ENCODE assay signal across 8 cellular contexts in the genomic region with DNA sequence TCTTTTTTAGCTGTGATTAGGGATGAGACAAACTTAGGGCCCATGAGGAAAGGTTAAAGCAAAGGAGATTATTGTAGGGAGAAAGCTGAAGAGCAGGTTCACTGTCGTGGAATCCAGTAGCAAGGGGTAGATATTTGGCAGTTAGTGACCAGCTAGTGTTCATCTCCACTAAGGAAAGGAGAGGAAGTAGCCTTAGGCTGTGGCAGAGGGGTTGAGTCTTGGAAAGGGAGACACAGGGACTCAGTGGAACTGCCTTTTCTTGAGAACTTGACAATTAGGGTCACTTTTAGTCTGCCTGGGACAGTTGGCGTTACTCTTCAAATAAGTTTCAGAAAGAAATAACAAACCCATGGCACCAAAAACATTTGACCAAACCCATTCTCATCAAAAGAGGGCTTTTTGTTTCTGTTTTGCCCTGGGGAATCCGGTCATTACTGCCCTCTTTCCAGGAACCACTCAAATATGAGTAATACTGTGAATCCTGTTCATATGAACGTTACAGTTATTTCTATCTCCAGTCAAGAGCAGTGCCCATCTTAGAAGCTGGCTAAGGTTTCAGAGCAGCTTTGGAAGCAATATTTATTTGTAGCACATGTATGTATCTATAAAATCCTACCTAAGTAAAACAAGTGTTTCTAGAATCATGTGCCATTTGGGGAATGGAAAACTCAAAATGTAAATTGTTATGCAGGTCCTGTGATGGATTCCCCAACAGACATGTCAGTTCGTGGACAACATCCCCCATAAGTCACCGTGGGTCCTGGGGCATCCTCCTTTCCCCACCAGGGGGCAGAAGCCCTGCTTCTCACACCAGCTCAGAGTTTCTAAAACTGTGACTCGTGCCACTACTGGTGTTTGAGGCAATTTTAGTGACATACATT.
A peak's percentile ranks its signal among the peaks of the same experiment; 100 is the strongest.
DNase-seq lines count a peak whose midpoint lies in the region; ATAC-seq and TF ChIP-seq lines count a peak whose summit lies in the region.

No MANE protein-coding gene starts in this region.

- 48% methylated on average over 6 of the region's 7 CpGs for WGBS in right lobe of liver (ENCODE audit: insufficient coverage, low coverage, low lambda C conversion rate, missing lambda C conversion rate)

- H3K27me3 Mint-ChIP-seq in activated naive CD4-positive, alpha-beta T cell treated with anti-CD3 and anti-CD28 coated beads for 36 hours (ENCODE audit: low read depth), result peaks cover 21% of the 10 kb centered on the region

- H3K36me3 ChIP-seq in right lobe of liver, result no peaks in the 10 kb centered on the region

- no peaks in the 10 kb centered on the region for H3K9me3 ChIP-seq in right lobe of liver

- CTCF ChIA-PET in activated naive CD4-positive, alpha-beta T cell treated with anti-CD3 and anti-CD28 coated beads for 36 hours (lab: Charles Lee), result interaction anchor here (0.8 to 1.4 kb wide), 5 partner anchors 11 to 344 kb away, joined by 3 to 5 read pairs (median 3); no protein-coding TSS in a partner anchor

- no peaks in the 10 kb centered on the region for H3K4me1 Mint-ChIP-seq in activated naive CD4-positive, alpha-beta T cell treated with anti-CD3 and anti-CD28 coated beads for 36 hours (ENCODE audit: low read depth)

- DNase-seq in activated gamma-delta T cell treated with Interleukin-2 at 50 U/mL for 16 hours, result peak; percentile 41
- DNase-seq in activated gamma-delta T cell (lab: John Stamatoyannopoulos, UW), result no peak
- DNase-seq in activated naive CD4-positive, alpha-beta T cell treated with anti-CD3 and anti-CD28 coated beads for 36 hours, result peak; percentile 66
- DNase-seq in right lobe of liver, result peak in 2 of 3 donors; percentile 45 to 59
- peak in 5 of 6 experiments; percentile 9 to 36 (median 31) for DNase-seq in stimulated activated naive CD4-positive, alpha-beta T cell (lab: John Stamatoyannopoulos, UW)
- no peak for DNase-seq in NCI-H1105 (lab: John Stamatoyannopoulos, UW)

- H3K27ac ChIP-seq in right lobe of liver, result no peak overlapping the region

- peaks cover 0 to 5% (median 2%) of the 10 kb centered on the region in 4 donors for H3K4me1 ChIP-seq in right lobe of liver

- no peak for TF ChIP-seq POLR2A in right lobe of liver (IDR thresholded peaks at IDR 0.05)

- no peak overlapping the region for H3K27ac Mint-ChIP-seq in activated naive CD4-positive, alpha-beta T cell treated with anti-CD3 and anti-CD28 coated beads for 36 hours

- no peak overlapping the region for H3K4me3 Mint-ChIP-seq in activated naive CD4-positive, alpha-beta T cell treated with anti-CD3 and anti-CD28 coated beads for 36 hours

- intact Hi-C loops in activated naive CD4-positive, alpha-beta T cell treated with anti-CD3 and anti-CD28 coated beads for 36 hours (cut with micrococcal nuclease), result loop anchor here (1.0 kb wide), 2 partner anchors 320 to 344 kb away; no protein-coding TSS in a partner anchor
- intact Hi-C loops in right lobe of liver (cut with DNase I), result no loop called here

- H3K27me3 ChIP-seq in right lobe of liver, result no peaks in the 10 kb centered on the region

- no peak overlapping the region for H3K4me3 ChIP-seq in right lobe of liver

- TF ChIP-seq CTCF in right lobe of liver (IDR thresholded peaks at IDR 0.05), result peak; percentile 44 to 78 (median 70)

- H3K36me3 Mint-ChIP-seq in activated naive CD4-positive, alpha-beta T cell treated with anti-CD3 and anti-CD28 coated beads for 36 hours (ENCODE audit: low read depth), result no peaks in the 10 kb centered on the region

- ATAC-seq in HG03139 (IDR thresholded peaks at IDR 0.05; ENCODE audit: unreplicated experiment), result peak; percentile 63
- ATAC-seq in SK-N-SH treated with all-trans-retinoic acid at 6 μM for 48 hours, result peak; percentile 44; the same call in 1 of the 3 replicates
- peak; percentile 80 to 90 (median 88) for ATAC-seq in right lobe of liver

- H3K9me3 Mint-ChIP-seq in activated naive CD4-positive, alpha-beta T cell treated with anti-CD3 and anti-CD28 coated beads for 36 hours, result no peaks in the 10 kb centered on the region

TF ChIP-seq in SK-N-SH treated with all-trans-retinoic acid at 6 μM for 48 hours, 23 proteins besides CTCF, POLR2A, EP300 and RAD21:
- no peak for TF ChIP-seq TCF4 (CRISPR knock-in tag; IDR thresholded peaks at IDR 0.05; ENCODE audit: borderline replicate concordance)
- TF ChIP-seq, protein P1, sequence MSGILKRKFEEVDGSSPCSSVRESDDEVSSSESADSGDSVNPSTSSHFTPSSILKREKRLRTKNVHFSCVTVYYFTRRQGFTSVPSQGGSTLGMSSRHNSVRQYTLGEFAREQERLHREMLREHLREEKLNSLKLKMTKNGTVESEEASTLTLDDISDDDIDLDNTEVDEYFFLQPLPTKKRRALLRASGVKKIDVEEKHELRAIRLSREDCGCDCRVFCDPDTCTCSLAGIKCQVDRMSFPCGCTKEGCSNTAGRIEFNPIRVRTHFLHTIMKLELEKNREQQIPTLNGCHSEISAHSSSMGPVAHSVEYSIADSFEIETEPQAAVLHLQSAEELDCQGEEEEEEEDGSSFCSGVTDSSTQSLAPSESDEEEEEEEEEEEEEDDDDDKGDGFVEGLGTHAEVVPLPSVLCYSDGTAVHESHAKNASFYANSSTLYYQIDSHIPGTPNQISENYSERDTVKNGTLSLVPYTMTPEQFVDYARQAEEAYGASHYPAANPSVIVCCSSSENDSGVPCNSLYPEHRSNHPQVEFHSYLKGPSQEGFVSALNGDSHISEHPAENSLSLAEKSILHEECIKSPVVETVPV (CRISPR knock-in tag; IDR thresholded peaks at IDR 0.05), result no peak

Comparison
In these comparisons a context has a peak if more than half of its experiments do, and no peak if none do; other contexts are left out.
1. DNase-seq: peak in activated gamma-delta T cell treated with Interleukin-2 at 50 U/mL for 16 hours (single experiment), activated naive CD4-positive, alpha-beta T cell treated with anti-CD3 and anti-CD28 coated beads for 36 hours (single experiment), right lobe of liver (2 of 3) and stimulated activated naive CD4-positive, alpha-beta T cell (5 of 6); none in activated gamma-delta T cell (single experiment) and NCI-H1105 (single experiment).
2. Peak in every context shown above with its lines, with median percentiles within 50 percentile points of each other: ATAC-seq.